8 cellular contexts compared by ENCODE assay signal in genomic region chr5:154756871-154757646, GRCh38. TPM values are rescaled to one million over a fixed set of nuclear protein-coding genes. Genes with fewer than 3 reads are reported as not detected.
DNase-seq lines count a peak whose midpoint lies in the region; ATAC-seq and TF ChIP-seq lines count a peak whose summit lies in the region.

No MANE protein-coding gene starts in this region.

- peak in 1 of 6 experiments; percentile 1 for TF ChIP-seq CTCF in esophagus squamous epithelium (IDR thresholded peaks at IDR 0.05)

- peaks cover 56% of the 10 kb centered on the region for H3K4me1 Mint-ChIP-seq in activated T-cell treated with anti-CD3 and anti-CD28 coated beads, Interleukin-2, amount 50 U/mL, for 72 hours (ENCODE audit: low read depth)

- DNase-seq in NCI-H774 (lab: John Stamatoyannopoulos, UW) (peak; percentile 7), esophagus squamous epithelium (lab: John Stamatoyannopoulos, UW) (no peak), myocyte (ENCODE audit: low read depth) (peak; percentile 54), SKM-1 treated with dmso at 0.1 percent for 144 hours (lab: John Stamatoyannopoulos, UW; ENCODE audit: unreplicated experiment) (no peak)
- peak; percentile 52 to 62 for DNase-seq in activated T-cell treated with anti-CD3 and anti-CD28 coated beads, Interleukin-2, amount 50 U/mL, for 72 hours
- DNase-seq in stimulated activated naive CD8-positive, alpha-beta T cell treated with anti-CD3 and anti-CD28 coated beads, Interleukin-15, Interleukin-2, amounts not matched to agents 100 U/mL and 50 U/mL, for 24 hours, result peak; percentile 75

- 0 to 1% methylated on average over 22 to 25 of the region's 73 CpGs for WGBS in esophagus squamous epithelium, 2 donors

- no peaks in the 10 kb centered on the region for H3K9me3 Mint-ChIP-seq in activated T-cell treated with anti-CD3 and anti-CD28 coated beads, Interleukin-2, amount 50 U/mL, for 72 hours

- peak; percentile 1 to 2 for ATAC-seq in activated T-cell treated with anti-CD3 and anti-CD28 coated beads, Interleukin-2, amount 50 U/mL, for 72 hours (replicated peaks in 1 of 2)
- ATAC-seq in stimulated activated naive CD8-positive, alpha-beta T cell treated with anti-CD3 and anti-CD28 coated beads, Interleukin-15, Interleukin-2, amounts not matched to agents 100 U/mL and 50 U/mL, for 24 hours, result peak; percentile 7
- ATAC-seq in HG02678 (IDR thresholded peaks at IDR 0.05; ENCODE audit: unreplicated experiment), result no peak

- no peaks in the 10 kb centered on the region for H3K27me3 Mint-ChIP-seq in activated T-cell treated with anti-CD3 and anti-CD28 coated beads, Interleukin-2, amount 50 U/mL, for 72 hours (ENCODE audit: low read depth)

- peaks cover 25 to 68% (median 58%) of the 10 kb centered on the region in 3 donors for H3K4me1 ChIP-seq in esophagus squamous epithelium

- H3K4me3 ChIP-seq in GM08714 (ENCODE audit: low read length), result peak overlapping the region; percentile 78
- peak overlapping the region; percentile 75 to 100 (median 89) for H3K4me3 ChIP-seq in esophagus squamous epithelium

- H3K27me3 ChIP-seq in esophagus squamous epithelium, result no peaks in the 10 kb centered on the region

- peak overlapping the region; percentile 94 to 99 (median 99) for H3K27ac ChIP-seq in esophagus squamous epithelium

- H3K36me3 Mint-ChIP-seq in activated T-cell treated with anti-CD3 and anti-CD28 coated beads, Interleukin-2, amount 50 U/mL, for 72 hours (ENCODE audit: insufficient read depth in 2 of 2), result peaks cover 8 to 12% of the 10 kb centered on the region in 2 donors

- peak overlapping the region; percentile 97 for H3K27ac Mint-ChIP-seq in activated T-cell treated with anti-CD3 and anti-CD28 coated beads, Interleukin-2, amount 50 U/mL, for 72 hours

- intact Hi-C loops in esophagus squamous epithelium (cut with DNase I), result loop anchor here (10.0 kb wide), 1 partner anchor 58 kb away; no protein-coding TSS in a partner anchor

- peak in 1 of 4 donors; percentile 22 for TF ChIP-seq POLR2A in esophagus squamous epithelium (IDR thresholded peaks at IDR 0.05)

- no peaks in the 10 kb centered on the region for H3K36me3 ChIP-seq in esophagus squamous epithelium

- H3K9me3 ChIP-seq in esophagus squamous epithelium, result no peaks in the 10 kb centered on the region

- H3K4me3 Mint-ChIP-seq in activated T-cell treated with anti-CD3 and anti-CD28 coated beads, Interleukin-2, amount 50 U/mL, for 72 hours, result peak overlapping the region; percentile 94 to 95

RNA-seq across cellular contexts. Expression of gene LARP1, which starts 1.9 kb away (rescaled TPM):
- 100 to 1,000 TPM; 248 to 266 TPM for total RNA-seq in activated T-cell treated with anti-CD3 and anti-CD28 coated beads, Interleukin-2, amount 50 U/mL, for 72 hours
- total RNA-seq in esophagus squamous epithelium (100 to 1,000 TPM in 1 of 4 donors, 10 to 100 TPM in 3; 81.7 to 105 (median 95.2) TPM), myocyte (85.2 and 96.8 TPM in 2 replicates)
- polyA plus RNA-seq in myocyte (2012), result 98.0 TPM

Comparison
In these comparisons a context has a peak if more than half of its experiments do, and no peak if none do; other contexts are left out.
1. DNase-seq: peak in NCI-H774 (single experiment), activated T-cell treated with anti-CD3 and anti-CD28 coated beads, Interleukin-2, amount 50 U/mL, for 72 hours (2 of 2), myocyte (single experiment) and stimulated activated naive CD8-positive, alpha-beta T cell treated with anti-CD3 and anti-CD28 coated beads, Interleukin-15, Interleukin-2, amounts not matched to agents 100 U/mL and 50 U/mL, for 24 hours (single experiment); none in esophagus squamous epithelium (single experiment) and SKM-1 treated with dmso at 0.1 percent for 144 hours (single experiment).